Comparison of ENCODE assay signal across 8 cellular contexts in the genomic region with DNA sequence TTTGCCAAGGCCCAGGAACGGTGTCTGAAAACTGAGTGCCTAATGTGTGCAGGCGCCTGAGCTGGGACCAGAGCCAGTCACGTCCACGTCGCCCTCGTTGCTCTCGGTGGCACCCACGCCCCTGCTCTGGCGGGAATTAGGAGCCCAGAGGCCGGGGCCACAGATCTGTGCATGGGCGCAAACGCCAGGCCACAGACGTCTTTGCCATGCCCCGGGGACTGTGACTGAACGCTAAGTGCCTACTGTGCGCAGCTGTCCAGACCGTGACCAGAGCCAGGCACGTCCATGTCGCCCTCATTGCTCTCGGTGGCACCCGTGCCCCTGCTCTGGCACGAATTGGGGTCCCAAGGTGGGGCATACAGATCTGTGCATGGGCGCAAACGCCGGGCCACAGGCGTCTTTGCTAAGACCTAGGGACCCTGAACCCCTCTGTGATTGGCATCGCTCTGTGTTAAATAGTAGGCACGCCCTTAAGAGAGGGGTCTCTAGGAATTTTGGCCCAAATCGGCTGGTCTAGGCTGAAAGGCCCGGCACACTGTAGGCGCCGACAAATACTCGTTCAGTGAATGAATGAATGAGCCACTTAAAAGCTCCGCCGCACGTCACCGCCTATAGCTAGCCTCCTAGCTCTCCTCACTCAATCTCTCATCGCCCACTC. TPM values are rescaled to one million over a fixed set of nuclear protein-coding genes. Genes with fewer than 3 reads are reported as not detected.
DNase-seq lines count a peak whose midpoint lies in the region; ATAC-seq lines count a peak whose summit lies in the region.

No MANE protein-coding gene starts in this region.

- peak; percentile 71 for DNase-seq in activated CD8-positive, alpha-beta memory T cell treated with anti-CD3 and anti-CD28 coated beads for 24 hours
- no peak for DNase-seq in activated CD8-positive, alpha-beta memory T cell treated with anti-CD3 and anti-CD28 coated beads, Interleukin-2, amount 50 U/mL, for 4 hours
- DNase-seq in left lobe of liver (ENCODE audit: low spot score) (no peak), CD1c-positive myeloid dendritic cell (ENCODE audit: extremely low spot score) (no peak), DMS153 treated with DMSO at 0.1 percent for 48 hours (lab: John Stamatoyannopoulos, UW; ENCODE audit: unreplicated experiment) (no peak)

- no peaks in the 10 kb centered on the region for H3K27me3 ChIP-seq in thymus (ENCODE audit: control insufficient read depth, insufficient read depth)

- no peaks in the 10 kb centered on the region for H3K9me3 ChIP-seq in thymus (ENCODE audit: control insufficient read depth)

- H3K36me3 ChIP-seq in thymus (ENCODE audit: control insufficient read depth, insufficient read depth): no peaks in the 10 kb centered on the region

- 66 to 73% (median 72%) methylated on average over 38 of the region's 38 CpGs for WGBS in adipose tissue, 3 donors
- 89% methylated on average over 38 of the region's 38 CpGs for WGBS in thymus

- peaks cover 20% of the 10 kb centered on the region for H3K4me1 ChIP-seq in thymus (ENCODE audit: control insufficient read depth, insufficient read depth, low read length)

- H3K4me3 ChIP-seq in thymus (ENCODE audit: low read length): peak overlapping the region; percentile 77

- ATAC-seq in left lobe of liver (peak; percentile 16), HG02571 (IDR thresholded peaks at IDR 0.05; ENCODE audit: unreplicated experiment) (no peak)

- H3K27ac ChIP-seq in adipose tissue (ENCODE audit: low read depth, low read length): peak overlapping the region; percentile 51
- peak overlapping the region; percentile 88 for H3K27ac ChIP-seq in thymus (ENCODE audit: low read depth)

RNA-seq across cellular contexts. Expression of a gene that starts 0.8 kb away (rescaled TPM):
- polyA plus RNA-seq in adipose tissue (10 to 100 TPM; 12.0 to 34.0 (median 13.2) TPM), thymus (20.4 TPM)
- 19.1 TPM for total RNA-seq in left lobe of liver

RNA-seq across cellular contexts. Expression of a gene that starts 9.1 kb away (rescaled TPM):
- 10 to 100 TPM; 15.2 to 31.7 (median 20.1) TPM for polyA plus RNA-seq in adipose tissue
- 59.5 TPM for total RNA-seq in left lobe of liver
- 16.0 TPM for polyA plus RNA-seq in thymus

RNA-seq across cellular contexts. Expression of a gene that starts 59.4 kb away (rescaled TPM):
- polyA plus RNA-seq in adipose tissue (under 1 TPM in 2 of 3 donors, not detected in 1; 0.01 to 0.21 TPM), thymus (0.05 TPM)
- total RNA-seq in left lobe of liver: 0.38 TPM
